ENCODE assay signal across 8 cellular contexts in the genomic region with DNA sequence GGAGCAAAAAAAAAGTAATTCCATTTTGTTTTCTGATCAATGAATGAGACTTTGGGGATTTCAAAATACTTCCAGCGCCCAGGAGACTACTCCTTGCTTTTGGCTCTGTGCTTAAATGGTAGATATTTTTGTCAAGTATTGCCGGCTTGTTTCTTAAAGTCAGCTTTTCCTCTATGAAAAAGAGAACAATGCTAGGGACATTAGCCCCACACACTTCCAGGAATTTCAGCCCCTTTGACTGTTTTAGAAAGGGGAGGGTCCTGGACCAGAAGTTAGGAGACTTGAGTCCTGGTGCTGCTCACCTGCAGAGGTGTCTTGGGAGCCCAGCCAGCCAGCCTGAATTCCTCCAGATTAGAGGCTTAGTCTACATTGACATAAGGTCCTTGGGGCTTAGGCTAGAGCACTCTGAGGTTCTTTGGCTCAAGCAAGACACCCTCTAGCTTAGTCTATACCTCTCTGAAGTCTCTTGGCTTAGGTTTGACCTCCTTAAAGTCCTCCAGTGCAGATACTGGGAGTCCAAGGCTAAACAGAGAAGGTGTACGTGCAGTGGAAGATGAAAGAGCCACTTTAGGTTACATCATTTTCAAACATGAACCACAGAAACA. TPM values are rescaled to one million over a fixed set of nuclear protein-coding genes. Genes with fewer than 3 reads are reported as not detected.
DNase-seq lines count a peak whose midpoint lies in the region; ATAC-seq and TF ChIP-seq lines count a peak whose summit lies in the region.

No MANE protein-coding gene starts in this region.

- peaks cover 75% of the 10 kb centered on the region for H3K4me1 ChIP-seq in left ventricle myocardium inferior
- peaks cover 55% of the 10 kb centered on the region for H3K4me1 ChIP-seq in body of pancreas
- peaks cover 10% of the 10 kb centered on the region for H3K4me1 ChIP-seq in mesendoderm (ENCODE audit: control insufficient read depth, low read depth, low read length)
- peaks cover 43% of the 10 kb centered on the region for H3K4me1 ChIP-seq in vagina

- TF ChIP-seq CTCF in left ventricle myocardium inferior (IDR thresholded peaks at IDR 0.05; ENCODE audit: borderline replicate concordance) (no peak), body of pancreas (IDR thresholded peaks at IDR 0.05) (no peak), vagina (IDR thresholded peaks at IDR 0.05) (no peak)

- H3K4me3 ChIP-seq in left ventricle myocardium inferior (peak overlapping the region; percentile 92), body of pancreas (no peak overlapping the region), mesendoderm (ENCODE audit: low read length) (no peak overlapping the region), vagina (peak overlapping the region; percentile 66 to 77)

- no peak overlapping the region for H3K18ac ChIP-seq in mesendoderm (ENCODE audit: low read length)

- H2BK120ac ChIP-seq in mesendoderm (ENCODE audit: low read depth, low read length) = no peak overlapping the region

- TF ChIP-seq POLR2A in body of pancreas (IDR thresholded peaks at IDR 0.05) (no peak), vagina (IDR thresholded peaks at IDR 0.05) (no peak)

- H3K27me3 ChIP-seq in left ventricle myocardium inferior (ENCODE audit: low read depth) (no peaks in the 10 kb centered on the region), body of pancreas (no peaks in the 10 kb centered on the region), mesendoderm (ENCODE audit: insufficient read depth, low read length, poor library complexity) (peaks cover 9% of the 10 kb centered on the region), vagina (no peaks in the 10 kb centered on the region)

- H2AK5ac ChIP-seq in mesendoderm (ENCODE audit: low read length) = no peak overlapping the region

- peaks cover 2% of the 10 kb centered on the region for H3K79me1 ChIP-seq in mesendoderm (ENCODE audit: low read length)

- no peak overlapping the region for H3K4ac ChIP-seq in mesendoderm (ENCODE audit: low read depth, low read length)

- H3K27ac ChIP-seq in left ventricle myocardium inferior (replicated peaks) = peak overlapping the region; percentile 97
- H3K27ac ChIP-seq in body of pancreas = peak overlapping the region; percentile 97 to 99 (median 98)
- H3K27ac ChIP-seq in mesendoderm (ENCODE audit: low read depth, low read length) = no peak overlapping the region
- peak overlapping the region; percentile 98 for H3K27ac ChIP-seq in vagina

- no peak overlapping the region for H3K23ac ChIP-seq in mesendoderm (ENCODE audit: low read length)

- H3K9ac ChIP-seq in mesendoderm (ENCODE audit: low read length) = peak overlapping the region; percentile 88

- no peak overlapping the region for H4K5ac ChIP-seq in mesendoderm (ENCODE audit: low read length)

- no peak overlapping the region for H4K8ac ChIP-seq in mesendoderm (ENCODE audit: low read depth, low read length)

- H3K36me3 ChIP-seq in left ventricle myocardium inferior = no peaks in the 10 kb centered on the region
- no peaks in the 10 kb centered on the region for H3K36me3 ChIP-seq in body of pancreas (replicated peaks in 1 of 2; ENCODE audit: insufficient read depth in 1 of 2, low read depth in 2 of 2)
- H3K36me3 ChIP-seq in mesendoderm (ENCODE audit: control insufficient read depth, insufficient read depth, low read length) = no peaks in the 10 kb centered on the region
- H3K36me3 ChIP-seq in vagina = no peaks in the 10 kb centered on the region

- WGBS in body of pancreas, 2 donors = 12 to 15% methylated on average over 3 of the region's 3 CpGs
- no CpG with 5 or more reads among the region's 3 CpGs for WGBS in mesendoderm (ENCODE audit: extremely low coverage, insufficient coverage, low lambda C conversion rate)

- DNase-seq in left ventricle myocardium inferior (no peak), left cardiac atrium (no peak), body of pancreas (peak; percentile 33 to 74 (median 47)), mesendoderm (peak; percentile 65), vagina (ENCODE audit: extremely low spot score in 2 of 2) (no peak), SKM-1 treated with dmso at 0.1 percent for 144 hours (lab: John Stamatoyannopoulos, UW; ENCODE audit: unreplicated experiment) (no peak), NCI-H2081 treated with DMSO at 0.1 percent for 48 hours (lab: John Stamatoyannopoulos, UW) (no peak), GM03348 (ENCODE audit: low spot score) (no peak)

- H3K79me2 ChIP-seq in mesendoderm (ENCODE audit: control insufficient read depth, insufficient read depth, low read length) = peaks cover 8% of the 10 kb centered on the region

- ATAC-seq in left cardiac atrium (no peak), body of pancreas (no peak)

- intact Hi-C loops in left ventricle myocardium inferior (cut with micrococcal nuclease) = no loop called here
- intact Hi-C loops in left cardiac atrium (cut with DNase I) = no loop called here
- intact Hi-C loops in body of pancreas (cut with DNase I) = no loop called here
- intact Hi-C loops in vagina (cut with DNase I) = no loop called here

- H3K56ac ChIP-seq in mesendoderm (ENCODE audit: low read length) = peak overlapping the region; percentile 97

- H3K9me3 ChIP-seq in left ventricle myocardium inferior (replicated peaks) (no peaks in the 10 kb centered on the region), body of pancreas (no peaks in the 10 kb centered on the region), vagina (no peaks in the 10 kb centered on the region)

- H2BK5ac ChIP-seq in mesendoderm (ENCODE audit: low read length) = no peak overlapping the region

- H3K4me2 ChIP-seq in mesendoderm (ENCODE audit: low read length) = peak overlapping the region; percentile 96

- H2BK15ac ChIP-seq in mesendoderm (replicated peaks; ENCODE audit: low read depth) = no peak overlapping the region

RNA-seq across cellular contexts. Expression of a gene that starts 1.6 kb away (rescaled TPM):
- total RNA-seq in left ventricle myocardium inferior = 50.7 TPM
- 10 to 100 TPM; 51.6 to 52.1 TPM for total RNA-seq in left cardiac atrium
- 10 to 100 TPM; 21.8 to 34.8 TPM for total RNA-seq in body of pancreas
- 10.1 TPM for polyA plus RNA-seq in mesendoderm (2013, experiment 1 of 2)
- polyA plus RNA-seq in mesendoderm (2013, experiment 2 of 2) = 9.5 TPM
- 51.8 TPM for total RNA-seq in vagina

Comparison
In these comparisons a context has a peak if more than half of its experiments do, and no peak if none do; other contexts are left out.
1. DNase-seq: peak in body of pancreas (4 of 4) and mesendoderm (single experiment); none in left ventricle myocardium inferior (single experiment), left cardiac atrium (single experiment), vagina (0 of 2), SKM-1 treated with dmso at 0.1 percent for 144 hours (single experiment), NCI-H2081 treated with DMSO at 0.1 percent for 48 hours (single experiment) and GM03348 (single experiment).
2. H3K4me3 ChIP-seq: peak in left ventricle myocardium inferior (single experiment) and vagina (2 of 2); none in body of pancreas (0 of 2) and mesendoderm (single experiment).